Comparison of ENCODE assay signal across 1 cellular context in genomic region chr9:134134949-134135342, GRCh38.
TF ChIP-seq lines count a peak whose summit lies in the region.

No MANE protein-coding gene starts in this region.

TF ChIP-seq in endothelial cell of umbilical vein, 7 proteins besides CTCF, POLR2A, EP300 and RAD21:
- TF ChIP-seq MAX (IDR thresholded peaks at IDR 0.05; ENCODE audit: insufficient read depth, insufficient read length) (no peak), POLR2AphosphoS5 (IDR thresholded peaks at IDR 0.05; ENCODE audit: insufficient read depth, low read depth, low read length) (no peak), FOS (IDR thresholded peaks at IDR 0.05; ENCODE audit: borderline replicate concordance, insufficient read depth, low read length) (no peak), MYC (IDR thresholded peaks at IDR 0.05; ENCODE audit: low read depth, low read length) (no peak), JUN (IDR thresholded peaks at IDR 0.05; ENCODE audit: borderline replicate concordance, insufficient read depth, insufficient read length, low read depth) (no peak), EZH2 (IDR thresholded peaks at IDR 0.05; ENCODE audit: borderline replicate concordance, low read depth, low read length, severe bottlenecking) (no peak), GATA2 (IDR thresholded peaks at IDR 0.05; ENCODE audit: insufficient read depth, insufficient read length, low read depth, low read length) (no peak)
TF ChIP-seq in endothelial cell of umbilical vein: peak in this region for 0.
